Comparison of ENCODE assay signal across 1 cellular context in genomic region chr6:56953597-56954388, GRCh38.
TF ChIP-seq lines count a peak whose summit lies in the region.

No MANE protein-coding gene starts in this region.

TF ChIP-seq in K562, 482 proteins besides CTCF, POLR2A, EP300 and RAD21 (continued from another document):
- 0 out of 2 replicates have a peak, but pooled peaks have one; percentile 56 for TF ChIP-seq KAT7 (CRISPR knock-in tag; IDR thresholded peaks at IDR 0.05; ENCODE audit: borderline replicate concordance)
- TF ChIP-seq MEF2D (tag; conservative IDR thresholded peaks at IDR 0.05; ENCODE audit: low read depth): no peak
- no peak for TF ChIP-seq MEF2A (IDR thresholded peaks at IDR 0.05; ENCODE audit: control insufficient read depth, low read depth, low read length)
- TF ChIP-seq PATZ1 (CRISPR knock-in tag; IDR thresholded peaks at IDR 0.05; ENCODE audit: borderline replicate concordance): no peak
- no peak for TF ChIP-seq SMAD4 (CRISPR knock-in tag; conservative IDR thresholded peaks at IDR 0.05)
